ENCODE assay signal across 9 cellular contexts in genomic region chr11:30346068-30346688, GRCh38. TPM values are rescaled to one million over a fixed set of nuclear protein-coding genes. Genes with fewer than 3 reads are reported as not detected.
DNase-seq lines count a peak whose midpoint lies in the region; ATAC-seq, FAIRE-seq and TF ChIP-seq lines count a peak whose summit lies in the region.
"Had no signal": no experiment of that assay in that cellular context is flagged by ENCODE, and none has a peak within 500 bp of the region (broad histone marks: within the 10 kb centered on the region; RNA-seq: fewer than 3 reads in every experiment).

No MANE protein-coding gene starts in this region.

- H3K27me3 Mint-ChIP-seq in immature natural killer cell (ENCODE audit: low read depth in 3 of 3), result peaks cover 1 to 3% (median 3%) of the 10 kb centered on the region in 3 donors

- H3K9me3 Mint-ChIP-seq in immature natural killer cell, result no peaks in the 10 kb centered on the region

- H3K4me3 ChIP-seq in GM12865 (ENCODE audit: low read depth, low read length) (no peak overlapping the region), tibial artery (no peak overlapping the region)
- H3K4me3 ChIP-seq: upper lobe of left lung had no signal

- peaks cover 23 to 35% of the 10 kb centered on the region in 2 donors for H3K4me1 Mint-ChIP-seq in immature natural killer cell

- no peak overlapping the region for H3K4me3 Mint-ChIP-seq in immature natural killer cell

- DNase-seq in GM12865 (ENCODE audit: low read depth), result peak; percentile 70
- peak; percentile 51 for DNase-seq in NCI-H2107 treated with DMSO at 0.1 percent for 48 hours (lab: John Stamatoyannopoulos, UW; ENCODE audit: unreplicated experiment)
- DNase-seq in amniotic epithelial cell (ENCODE audit: low read depth), result peak; percentile 49
- DNase-seq in immature natural killer cell, result peak; percentile 48 to 59 (median 55)
- DNase-seq in tibial artery, result no peak
- no peak for DNase-seq in nucleus accumbens (lab: John Stamatoyannopoulos, UW)
- DNase-seq: upper lobe of left lung had no signal

- TF ChIP-seq CTCF in GM12865 (IDR thresholded peaks at IDR 0.05; ENCODE audit: insufficient read depth, low read depth, low read length, missing control alignments), result peak; percentile 46
- TF ChIP-seq CTCF in tibial artery (IDR thresholded peaks at IDR 0.05), result peak; percentile 35 to 64

- peak; percentile 99 for FAIRE-seq in A204.1 (lab: Jason Lieb, UNC)

- no peak for ATAC-seq in HG02623 (IDR thresholded peaks at IDR 0.05; ENCODE audit: unreplicated experiment)

- no peaks in the 10 kb centered on the region for H3K36me3 ChIP-seq in tibial artery
- H3K36me3 ChIP-seq: upper lobe of left lung had no signal

- H3K9me3 ChIP-seq in tibial artery, result no peaks in the 10 kb centered on the region
- H3K9me3 ChIP-seq: upper lobe of left lung had no signal

- H3K36me3 Mint-ChIP-seq in immature natural killer cell, result no peaks in the 10 kb centered on the region

- H3K27ac ChIP-seq in tibial artery, result no peak overlapping the region
- H3K27ac ChIP-seq: upper lobe of left lung had no signal

- H3K4me1 ChIP-seq in tibial artery, result no peaks in the 10 kb centered on the region
- H3K4me1 ChIP-seq: upper lobe of left lung had no signal

- intact Hi-C loops in tibial artery (cut with DNase I; ENCODE audit: low total_unique reads), result loop anchor here (5.0 kb wide), 1 partner anchor 571 kb away; no protein-coding TSS in a partner anchor

- peak overlapping the region in 1 of 6 donors; percentile 31 for H3K27ac Mint-ChIP-seq in immature natural killer cell

- H3K27me3 ChIP-seq in tibial artery, result no peaks in the 10 kb centered on the region
- H3K27me3 ChIP-seq: upper lobe of left lung had no signal

RNA-seq across cellular contexts. Expression of gene ARL14EP, which starts 23.3 kb away (rescaled TPM):
- polyA plus RNA-seq in immature natural killer cell, result 10 to 100 TPM; 38.6 to 68.6 (median 53.4) TPM

Comparison
In these comparisons a context has a peak if more than half of its experiments do, and no peak if none do; other contexts are left out.
1. DNase-seq: peak in GM12865 (single experiment), NCI-H2107 treated with DMSO at 0.1 percent for 48 hours (single experiment), amniotic epithelial cell (single experiment) and immature natural killer cell (3 of 3); none in tibial artery (0 of 2) and nucleus accumbens (0 of 56).